Comparison of ENCODE assay signal across 8 cellular contexts in the genomic region with DNA sequence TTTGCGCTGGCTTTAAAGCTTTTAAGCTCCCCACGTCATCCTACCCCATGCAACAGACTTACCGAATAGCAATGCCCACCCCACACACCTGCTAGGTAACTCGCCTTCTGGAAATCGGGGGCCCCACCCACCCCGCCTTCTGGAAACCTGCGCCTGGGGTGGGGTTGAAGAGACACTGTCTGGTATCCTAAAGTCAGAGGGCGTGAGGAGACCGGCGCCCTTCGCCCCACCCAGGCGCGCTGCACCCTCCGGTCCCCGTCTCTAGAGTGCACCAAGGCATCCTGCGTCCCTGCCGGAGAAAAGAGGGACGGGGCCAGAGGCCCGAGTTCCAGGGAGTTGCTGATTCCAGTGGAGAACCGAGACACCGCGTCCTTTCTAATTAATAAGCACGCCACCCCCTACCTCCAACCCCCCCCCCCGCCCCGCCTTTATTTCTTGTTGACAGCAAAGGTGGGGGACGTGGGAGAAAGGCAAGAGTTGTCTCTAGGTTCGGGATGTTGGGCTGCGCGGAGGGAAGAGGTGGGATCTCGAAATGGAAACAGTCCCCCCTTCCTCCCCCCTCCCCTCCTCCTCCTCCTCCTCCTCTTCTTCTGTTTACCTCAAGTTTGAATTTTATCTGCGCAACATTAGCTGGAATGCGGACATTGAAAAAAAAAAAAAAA.
DNase-seq lines count a peak whose midpoint lies in the region; ATAC-seq and TF ChIP-seq lines count a peak whose summit lies in the region.

No MANE protein-coding gene starts in this region.

- H3K27ac Mint-ChIP-seq in activated naive CD8-positive, alpha-beta T cell treated with anti-CD3 and anti-CD28 coated beads, Interleukin-2, amount 10 ng/mL, durations not matched to agents 7 days and 5 days = peak overlapping the region; percentile 99

- in situ Hi-C loops in SK-MEL-5 (cut with HindIII; ENCODE audit: low pct_unique_long_range_greater_than_20kb, low sequenced_read_pairs) = no loop called here

- H3K4me3 Mint-ChIP-seq in activated naive CD8-positive, alpha-beta T cell treated with anti-CD3 and anti-CD28 coated beads, Interleukin-2, amount 10 ng/mL, durations not matched to agents 7 days and 5 days = peak overlapping the region; percentile 99

- peak; percentile 14 for ATAC-seq in activated naive CD8-positive, alpha-beta T cell treated with anti-CD3 and anti-CD28 coated beads, Interleukin-2, amount 10 ng/mL, durations not matched to agents 7 days and 5 days (ENCODE audit: low read depth)
- ATAC-seq in left cardiac atrium (peak; percentile 6 to 27), HG03439 (IDR thresholded peaks at IDR 0.05; ENCODE audit: unreplicated experiment) (no peak), HG03442 (IDR thresholded peaks at IDR 0.05; ENCODE audit: unreplicated experiment) (no peak)

- H3K4me1 Mint-ChIP-seq in activated naive CD8-positive, alpha-beta T cell treated with anti-CD3 and anti-CD28 coated beads, Interleukin-2, amount 10 ng/mL, durations not matched to agents 7 days and 5 days = peaks cover 52% of the 10 kb centered on the region

- no peaks in the 10 kb centered on the region for H3K9me3 ChIP-seq in prostate gland

- H3K27me3 ChIP-seq in prostate gland (replicated peaks; ENCODE audit: insufficient read depth) = no peaks in the 10 kb centered on the region

- DNase-seq in 8988T (peak; percentile 31), GM20000 (ENCODE audit: low spot score) (peak; percentile 51), SK-MEL-5 (ENCODE audit: low read depth, low spot score) (peak; percentile 24), left cardiac atrium (peak; percentile 56), prostate gland (ENCODE audit: low spot score) (peak; percentile 63)
- peak; percentile 68 for DNase-seq in activated naive CD8-positive, alpha-beta T cell treated with anti-CD3 and anti-CD28 coated beads, Interleukin-2, amount 10 ng/mL, durations not matched to agents 7 days and 5 days

- H3K27me3 Mint-ChIP-seq in activated naive CD8-positive, alpha-beta T cell treated with anti-CD3 and anti-CD28 coated beads, Interleukin-2, amount 10 ng/mL, durations not matched to agents 7 days and 5 days = no peaks in the 10 kb centered on the region

- TF ChIP-seq POLR2A in prostate gland (IDR thresholded peaks at IDR 0.05) = no peak

- no peaks in the 10 kb centered on the region for H3K36me3 ChIP-seq in prostate gland

- no peaks in the 10 kb centered on the region for H3K4me1 ChIP-seq in prostate gland (replicated peaks)

- peak overlapping the region; percentile 99 to 100 for H3K27ac ChIP-seq in prostate gland

- no peaks in the 10 kb centered on the region for H3K9me3 Mint-ChIP-seq in activated naive CD8-positive, alpha-beta T cell treated with anti-CD3 and anti-CD28 coated beads, Interleukin-2, amount 10 ng/mL, durations not matched to agents 7 days and 5 days

- no peak for TF ChIP-seq CTCF in GM20000 (IDR thresholded peaks at IDR 0.05; ENCODE audit: extremely low read depth, missing control alignments)
- no peak for TF ChIP-seq CTCF in prostate gland (IDR thresholded peaks at IDR 0.05)

- 0% methylated on average over 32 of the region's 32 CpGs for WGBS in prostate gland

- intact Hi-C loops in left cardiac atrium (cut with DNase I) = loop anchor here in 1 of 2 donors (2.0 kb wide), 1 partner anchor 196 kb away; no protein-coding TSS in a partner anchor
- intact Hi-C loops in prostate gland (cut with DNase I) = loop anchor here (5.0 to 10.0 kb wide), 4 partner anchors 40 to 398 kb away; no protein-coding TSS in a partner anchor

- peaks cover 5% of the 10 kb centered on the region for H3K36me3 Mint-ChIP-seq in activated naive CD8-positive, alpha-beta T cell treated with anti-CD3 and anti-CD28 coated beads, Interleukin-2, amount 10 ng/mL, durations not matched to agents 7 days and 5 days

- POLR2A ChIA-PET in activated naive CD8-positive, alpha-beta T cell treated with anti-CD3 and anti-CD28 coated beads, Interleukin-2, amount 10 ng/mL, durations not matched to agents 7 days and 5 days (lab: Charles Lee) = interaction anchor here (0.5 to 3.4 kb wide), 26 partner anchors 15 to 433 kb away, joined by 3 to 24 read pairs (median 4); a partner anchor contains a TSS

- H3K4me3 ChIP-seq in prostate gland = peak overlapping the region; percentile 99 to 100

Comparison
In these comparisons a context has a peak if more than half of its experiments do, and no peak if none do; other contexts are left out.
1. ATAC-seq: peak in activated naive CD8-positive, alpha-beta T cell treated with anti-CD3 and anti-CD28 coated beads, Interleukin-2, amount 10 ng/mL, durations not matched to agents 7 days and 5 days (single experiment) and left cardiac atrium (2 of 2); none in HG03439 (single experiment) and HG03442 (single experiment).
2. Peak in every context shown above with its lines, with median percentiles within 50 percentile points of each other: DNase-seq.